In genomic region chr17:76623271-76624146, GRCh38 we compare ENCODE assay signal across 8 cellular contexts. TPM values are rescaled to one million over a fixed set of nuclear protein-coding genes. Genes with fewer than 3 reads are reported as not detected.
A peak's percentile ranks its signal among the peaks of the same experiment; 100 is the strongest.
DNase-seq lines count a peak whose midpoint lies in the region; ATAC-seq and TF ChIP-seq lines count a peak whose summit lies in the region.

No MANE protein-coding gene starts in this region.

- H3K9ac ChIP-seq in BLaER1, result no peak overlapping the region

- H3K27me3 Mint-ChIP-seq in effector memory CD8-positive, alpha-beta T cell, result peaks cover 15 to 22% of the 10 kb centered on the region in 2 donors

- H3K36me3 Mint-ChIP-seq in effector memory CD8-positive, alpha-beta T cell (ENCODE audit: insufficient read depth), result no peaks in the 10 kb centered on the region

- no peaks in the 10 kb centered on the region for H4K20me1 ChIP-seq in BLaER1

- no peaks in the 10 kb centered on the region for H3K9me3 Mint-ChIP-seq in effector memory CD8-positive, alpha-beta T cell

- no peak overlapping the region for H3K4me3 Mint-ChIP-seq in effector memory CD8-positive, alpha-beta T cell

- H3K4me2 ChIP-seq in BLaER1, result peak overlapping the region; percentile 23; the same call in 1 of the 2 replicates

- H3K4me1 Mint-ChIP-seq in effector memory CD8-positive, alpha-beta T cell (ENCODE audit: low read depth in 2 of 2), result peaks cover 0 to 2% of the 10 kb centered on the region in 2 donors

- CTCF ChIA-PET in HEK293T (lab: Yijun Ruan, JAX), result interaction anchor here (0.7 to 3.7 kb wide), 25 partner anchors 10 to 156 kb away, joined by 3 to 40 read pairs (median 4); partner anchors contain the start of genes AANAT and ST6GALNAC2

- H3K27ac ChIP-seq in BLaER1, result no peak overlapping the region

- H3K9me3 ChIP-seq in BLaER1, result no peaks in the 10 kb centered on the region

- peak; percentile 86 for DNase-seq in HEK293T (ENCODE audit: extremely low spot score)
- peak; percentile 55 for DNase-seq in NOMO-1 treated with DMSO at 0.1 percent for 48 hours (lab: John Stamatoyannopoulos, UW; ENCODE audit: unreplicated experiment)
- peak; percentile 43 to 61 for DNase-seq in activated CD8-positive, alpha-beta memory T cell treated with anti-CD3 and anti-CD28 coated beads for 4 hours (ENCODE audit: low read depth in 2 of 2)
- peak; percentile 75 to 81 (median 76) for DNase-seq in effector memory CD8-positive, alpha-beta T cell
- DNase-seq in mesenteric fat pad (ENCODE audit: low spot score), result peak; percentile 94
- DNase-seq in stimulated activated CD8-positive, alpha-beta memory T cell treated with anti-CD3 and anti-CD28 coated beads, Interleukin-15, amount 100 ng/mL, for 4 hours (ENCODE audit: low read depth in 2 of 2), result peak; percentile 46 to 48

- POLR2A ChIA-PET in HEK293T (lab: Yijun Ruan, JAX), result interaction anchor here (1.2 to 4.5 kb wide), 5 partner anchors 38 to 66 kb away, joined by 3 to 36 read pairs (median 5); partner anchors contain the start of gene ST6GALNAC2

- H3K4me1 ChIP-seq in BLaER1, result peaks cover 14% of the 10 kb centered on the region

- ATAC-seq in effector memory CD8-positive, alpha-beta T cell (replicated peaks), result peak; percentile 96
- ATAC-seq in GM18868 (IDR thresholded peaks at IDR 0.05; ENCODE audit: unreplicated experiment), result no peak

- no peak overlapping the region for H3K4me3 ChIP-seq in BLaER1

- H3K27ac Mint-ChIP-seq in effector memory CD8-positive, alpha-beta T cell, result no peak overlapping the region

- no peaks in the 10 kb centered on the region for H3K36me3 ChIP-seq in BLaER1

- H3K27me3 ChIP-seq in BLaER1, result no peaks in the 10 kb centered on the region

TF ChIP-seq in HEK293T, 16 proteins besides CTCF, POLR2A, EP300 and RAD21:
- no peak for TF ChIP-seq FOXM1 (IDR thresholded peaks at IDR 0.05; ENCODE audit: borderline replicate concordance)
- peak; percentile 73 for TF ChIP-seq PKNOX1 (IDR thresholded peaks at IDR 0.05)

RNA-seq across cellular contexts. Expression of gene ST6GALNAC1, which starts 20.0 kb away (rescaled TPM):
- 0.93 TPM for total RNA-seq in mesenteric fat pad

RNA-seq across cellular contexts. Expression of gene ST6GALNAC2, which starts 37.8 kb away (rescaled TPM):
- total RNA-seq in mesenteric fat pad, result 5.5 TPM
